ENCODE assay signal across 8 cellular contexts in the genomic region with DNA sequence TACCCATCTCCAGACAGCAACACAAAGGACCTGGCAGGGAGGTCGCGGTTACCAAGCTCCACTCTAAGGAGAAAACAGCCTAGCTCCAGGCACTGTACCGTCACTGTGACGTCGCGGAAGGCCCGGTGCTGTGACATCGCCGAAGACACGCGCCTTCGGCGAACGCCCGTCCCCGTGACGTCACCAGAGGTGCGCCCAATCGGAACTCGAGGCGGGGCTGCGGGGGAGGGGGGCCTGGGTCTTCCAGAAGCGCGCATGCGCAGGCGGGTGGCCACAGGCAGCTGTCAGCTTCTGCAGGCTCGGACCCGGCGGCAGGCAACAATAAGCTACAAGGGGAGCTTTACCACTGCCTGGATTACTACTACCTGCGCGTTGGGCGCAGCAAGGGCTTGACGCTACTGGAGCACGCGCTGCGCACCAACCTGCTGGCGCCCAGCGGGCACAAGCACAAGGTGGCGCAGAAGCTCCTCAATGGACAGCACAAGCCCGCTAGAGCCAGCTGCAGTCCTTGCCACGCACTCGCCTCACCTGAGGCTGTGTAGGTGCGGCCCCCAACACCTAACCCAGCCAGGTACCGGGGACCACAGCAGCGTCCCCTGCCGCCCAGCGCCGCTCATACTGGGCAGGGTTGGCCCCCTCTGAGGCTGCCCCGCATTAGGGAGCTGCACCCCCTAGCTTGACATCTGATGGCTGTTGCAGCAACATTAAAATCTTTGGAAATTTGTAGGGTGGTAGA.
A peak's percentile ranks its signal among the peaks of the same experiment; 100 is the strongest.
DNase-seq lines count a peak whose midpoint lies in the region; ATAC-seq and TF ChIP-seq lines count a peak whose summit lies in the region.

No MANE protein-coding gene starts in this region.

- no peaks in the 10 kb centered on the region for H3K36me3 ChIP-seq in esophagus (ENCODE audit: control insufficient read depth in 2 of 2, insufficient read depth in 2 of 2, low read length in 1 of 2)

- H3K4me1 ChIP-seq in esophagus (ENCODE audit: control insufficient read depth in 2 of 2, insufficient read depth in 2 of 2, low read length in 1 of 2) (peaks cover 0 to 9% of the 10 kb centered on the region in 2 donors), mononuclear cell (ENCODE audit: insufficient read depth, low read length) (peaks cover 15% of the 10 kb centered on the region)

- peak; percentile 49 for TF ChIP-seq CTCF in GM12864 (IDR thresholded peaks at IDR 0.05; ENCODE audit: low read depth, low read length, missing control alignments)

- H3K27me3 Mint-ChIP-seq in activated T-cell treated with anti-CD3 and anti-CD28 coated beads, Interleukin-2, amount 50 U/mL, for 4 hours (ENCODE audit: low read depth) = no peaks in the 10 kb centered on the region

- H3K4me3 ChIP-seq in GM12864 (ENCODE audit: low read depth, low read length) (peak overlapping the region; percentile 53), esophagus (ENCODE audit: low read depth in 1 of 2, low read length in 2 of 2) (peak overlapping the region; percentile 37 to 45), mononuclear cell (ENCODE audit: low read length) (peak overlapping the region; percentile 39)

- no peaks in the 10 kb centered on the region for H3K27me3 ChIP-seq in esophagus (ENCODE audit: control insufficient read depth in 1 of 2, insufficient read depth in 2 of 2, low read length in 2 of 2)
- H3K27me3 ChIP-seq in mononuclear cell (ENCODE audit: insufficient read depth, low read length) = no peaks in the 10 kb centered on the region

- H3K36me3 Mint-ChIP-seq in activated T-cell treated with anti-CD3 and anti-CD28 coated beads, Interleukin-2, amount 50 U/mL, for 4 hours (ENCODE audit: insufficient read depth) = peaks cover 1% of the 10 kb centered on the region

- H3K9me3 Mint-ChIP-seq in activated T-cell treated with anti-CD3 and anti-CD28 coated beads, Interleukin-2, amount 50 U/mL, for 4 hours = no peaks in the 10 kb centered on the region

- H3K4me1 Mint-ChIP-seq in activated T-cell treated with anti-CD3 and anti-CD28 coated beads, Interleukin-2, amount 50 U/mL, for 4 hours (ENCODE audit: low read depth) = peaks cover 13% of the 10 kb centered on the region

- DNase-seq in GM12864 (ENCODE audit: low read depth) = peak; percentile 21
- peak; percentile 96 to 100 for DNase-seq in NCI-H526 (lab: John Stamatoyannopoulos, UW)
- DNase-seq in activated T-cell treated with anti-CD3 and anti-CD28 coated beads, Interleukin-2, amount 50 U/mL, for 4 hours = peak; percentile 86
- peak; percentile 72 to 73 for DNase-seq in stimulated activated CD8-positive, alpha-beta memory T cell treated with anti-CD3 and anti-CD28 coated beads, Interleukin-15, amount 100 ng/mL, for 48 hours (ENCODE audit: low read depth in 2 of 2)

- peak overlapping the region; percentile 57 for H3K4me3 Mint-ChIP-seq in activated T-cell treated with anti-CD3 and anti-CD28 coated beads, Interleukin-2, amount 50 U/mL, for 4 hours

- ATAC-seq in HG02885 (IDR thresholded peaks at IDR 0.05; ENCODE audit: poor library complexity, unreplicated experiment) = peak; percentile 74
- peak; percentile 79 to 85 for ATAC-seq in activated T-cell treated with anti-CD3 and anti-CD28 coated beads, Interleukin-2, amount 50 U/mL, for 4 hours
- ATAC-seq in GM19035 (IDR thresholded peaks at IDR 0.05; ENCODE audit: unreplicated experiment) = no peak

- WGBS in esophagus, 2 donors = 8 to 9% methylated on average over 48 to 49 of the region's 49 CpGs

- no peaks in the 10 kb centered on the region for H3K9me3 ChIP-seq in esophagus (ENCODE audit: control insufficient read depth in 2 of 2, insufficient read depth in 1 of 2, low read depth in 1 of 2, low read length in 1 of 2)
- H3K9me3 ChIP-seq in mononuclear cell (ENCODE audit: low read depth, low read length) = no peaks in the 10 kb centered on the region

- H3K27ac ChIP-seq in esophagus (ENCODE audit: low read depth in 2 of 2, low read length in 1 of 2) = peak overlapping the region in 1 of 2 donors; percentile 28

Comparison
In these comparisons a context has a peak if more than half of its experiments do, and no peak if none do; other contexts are left out.
1. DNase-seq: peak in every context shown above with its lines; median percentile 98 in NCI-H526; 86 in activated T-cell treated with anti-CD3 and anti-CD28 coated beads, Interleukin-2, amount 50 U/mL, for 4 hours; 72 in stimulated activated CD8-positive, alpha-beta memory T cell treated with anti-CD3 and anti-CD28 coated beads, Interleukin-15, amount 100 ng/mL, for 48 hours; 21 in GM12864.